9 cellular contexts compared by ENCODE assay signal in genomic region chr10:73780966-73781365, GRCh38. TPM values are rescaled to one million over a fixed set of nuclear protein-coding genes. Genes with fewer than 3 reads are reported as not detected.
DNase-seq lines count a peak whose midpoint lies in the region; ATAC-seq, FAIRE-seq and TF ChIP-seq lines count a peak whose summit lies in the region.
"Had no signal": no experiment of that assay in that cellular context is flagged by ENCODE, and none has a peak within 500 bp of the region (broad histone marks: within the 10 kb centered on the region; RNA-seq: fewer than 3 reads in every experiment).

No MANE protein-coding gene starts in this region.

- H3K27ac ChIP-seq in ACC112 (ENCODE audit: low read depth, low read length) = peak overlapping the region; percentile 53; the same call in 1 of the 2 replicates
- H3K27ac ChIP-seq in IMR-90 (ENCODE audit: insufficient read depth, low read length) = peak overlapping the region; percentile 17
- no peak overlapping the region for H3K27ac ChIP-seq in muscle layer of colon (ENCODE audit: low read depth, low read length)

- POLR2A ChIA-PET in IMR-90 (lab: Charles Lee; ENCODE audit: unreplicated experiment) = no interaction called here

- peak overlapping the region; percentile 58 for H2AFZ ChIP-seq in ACC112 (ENCODE audit: low read length, unreplicated experiment)
- peak overlapping the region; percentile 21 for H2AFZ ChIP-seq in IMR-90 (replicated peaks; ENCODE audit: low read length, poor library complexity)

- peak overlapping the region; percentile 68 for H3K23ac ChIP-seq in IMR-90 (ENCODE audit: low read depth, low read length)

- TF ChIP-seq CTCF in IMR-90 (conservative IDR thresholded peaks at IDR 0.05; ENCODE audit: low read depth, low read length) = no peak
- no peak for TF ChIP-seq CTCF in bronchial epithelial cell (IDR thresholded peaks at IDR 0.05; ENCODE audit: insufficient read depth, low read length, severe bottlenecking)

- H3K27me3 ChIP-seq in ACC112 (ENCODE audit: insufficient read depth, low read length) (no peaks in the 10 kb centered on the region), IMR-90 (ENCODE audit: control insufficient read depth, insufficient read depth, low read length) (no peaks in the 10 kb centered on the region), bronchial epithelial cell (ENCODE audit: control insufficient read depth, insufficient read depth, low read length) (no peaks in the 10 kb centered on the region), muscle layer of colon (ENCODE audit: control insufficient read depth in 1 of 2, insufficient read depth in 2 of 2, low read length in 2 of 2) (no peaks in the 10 kb centered on the region)

- in situ Hi-C loops in IMR-90 (cut with MboI; ENCODE audit: low sequenced_read_pairs) = no loop called here

- H3K18ac ChIP-seq in IMR-90 (ENCODE audit: low read depth, low read length) = no peak overlapping the region

- no CpG with 5 or more reads among the region's 11 CpGs for WGBS in IMR-90 (ENCODE audit: extremely low coverage in 2 of 2, insufficient read length in 1 of 2), 2 experiments

- no peak for FAIRE-seq in bronchial epithelial cell (lab: Jason Lieb, UNC)

- dilution Hi-C loops in IMR-90 (cut with HindIII; ENCODE audit: low sequenced_read_pairs, unreplicated experiment) = no loop called here

- peak overlapping the region; percentile 88 for H3K56ac ChIP-seq in IMR-90 (ENCODE audit: extremely low read depth, insufficient read depth, low read length)

- H3K4ac ChIP-seq in IMR-90 (ENCODE audit: low read depth, low read length) = peak overlapping the region; percentile 25; the same call in 1 of the 2 replicates

- peak overlapping the region; percentile 74 for H2AK5ac ChIP-seq in IMR-90 (ENCODE audit: low read depth, low read length)

- H2BK20ac ChIP-seq in IMR-90 (ENCODE audit: low read depth, low read length) = no peak overlapping the region

- intact Hi-C loops in IMR-90 (cut with micrococcal nuclease) = loop anchor here (2.0 kb wide), 1 partner anchor 36 kb away; the partner anchor contains the start of gene SEC24C

- no peak overlapping the region for H4K91ac ChIP-seq in IMR-90 (ENCODE audit: insufficient read depth, low read depth, low read length)

- H2AK9ac ChIP-seq in IMR-90 (replicated peaks; ENCODE audit: low read depth, low read length, poor library complexity) = peak overlapping the region; percentile 88

- H4K5ac ChIP-seq in IMR-90 (ENCODE audit: low read depth, low read length) = peak overlapping the region; percentile 64; the same call in 1 of the 2 replicates

- peak overlapping the region; percentile 38 for H2BK5ac ChIP-seq in IMR-90 (ENCODE audit: low read depth, low read length, poor library complexity, severe bottlenecking)

- peak; percentile 7 for DNase-seq in IMR-90
- no peak for DNase-seq in bronchial epithelial cell (ENCODE audit: low read depth)
- no peak for DNase-seq in NCI-H774 (lab: John Stamatoyannopoulos, UW)
- DNase-seq in stimulated activated naive CD4-positive, alpha-beta T cell (lab: John Stamatoyannopoulos, UW) = no peak
- DNase-seq: T-helper 9 cell had no signal

- 0 out of 2 replicates have a peak, but pooled peaks cover 2% of the 10 kb centered on the region for H4K20me1 ChIP-seq in IMR-90 (ENCODE audit: insufficient read depth, low read length)

- peaks cover 13 to 47% of the 10 kb centered on the region in 2 experiments for H3K79me1 ChIP-seq in IMR-90 (ENCODE audit: low read depth in 1 of 2, low read length in 2 of 2)

- BruUV-seq in IMR-90 (replicated peaks; lab: Mats Ljungman, UMichigan) = TSS peak; percentile 70

- ATAC-seq in IMR-90 (ENCODE audit: low read depth) (no peak), GM18502 (IDR thresholded peaks at IDR 0.05; ENCODE audit: poor library complexity, unreplicated experiment) (no peak), HG02798 (IDR thresholded peaks at IDR 0.05; ENCODE audit: poor library complexity, unreplicated experiment) (no peak)

- H3K36me3 ChIP-seq in ACC112 (ENCODE audit: insufficient read depth, low read length) = peaks cover 6% of the 10 kb centered on the region; the same call in 1 of the 2 replicates
- H3K36me3 ChIP-seq in IMR-90 (ENCODE audit: control insufficient read depth, insufficient read depth, low read length) = peaks cover 10% of the 10 kb centered on the region
- peaks cover 5% of the 10 kb centered on the region for H3K36me3 ChIP-seq in bronchial epithelial cell (ENCODE audit: control insufficient read depth, insufficient read depth, low read length)
- H3K36me3 ChIP-seq in muscle layer of colon (ENCODE audit: insufficient read depth, low read length) = no peaks in the 10 kb centered on the region

- H3K9ac ChIP-seq in IMR-90 (ENCODE audit: low read depth, low read length) = peak overlapping the region; percentile 87
- H3K9ac ChIP-seq in muscle layer of colon (ENCODE audit: low read length) = peak overlapping the region; percentile 83

- no peak for TF ChIP-seq RAD21 in IMR-90 (IDR thresholded peaks at IDR 0.05; ENCODE audit: low read length)

- CTCF ChIA-PET in IMR-90 (lab: Yijun Ruan, JAX) = no interaction called here

- peak overlapping the region; percentile 95 for H3K4me2 ChIP-seq in IMR-90 (ENCODE audit: low read depth, low read length)

- no peak overlapping the region for H2BK15ac ChIP-seq in IMR-90 (ENCODE audit: low read depth, low read length)

- H3K9me3 ChIP-seq in IMR-90 (ENCODE audit: control insufficient read depth, insufficient read depth, low read length) = no peaks in the 10 kb centered on the region
- no peaks in the 10 kb centered on the region for H3K9me3 ChIP-seq in muscle layer of colon (ENCODE audit: low read length)

- H3K4me1 ChIP-seq in ACC112 (ENCODE audit: control insufficient read depth, insufficient read depth, low read length, unreplicated experiment) (peaks cover 23% of the 10 kb centered on the region), IMR-90 (ENCODE audit: control insufficient read depth, insufficient read depth, low read length) (peaks cover 2% of the 10 kb centered on the region; the same call in 1 of the 2 replicates), muscle layer of colon (ENCODE audit: insufficient read depth, low read length) (peaks cover 28% of the 10 kb centered on the region)

- H2BK120ac ChIP-seq in IMR-90 (ENCODE audit: low read depth, low read length) = no peak overlapping the region

- peaks cover 63% of the 10 kb centered on the region for H3K79me2 ChIP-seq in ACC112 (ENCODE audit: control insufficient read depth, insufficient read depth, low read length, unreplicated experiment)

- H3K9me1 ChIP-seq in IMR-90 (ENCODE audit: insufficient read depth, low read length) = no peaks in the 10 kb centered on the region

- H4K8ac ChIP-seq in IMR-90 (ENCODE audit: low read depth in 2 of 2, low read length in 2 of 2) = peak overlapping the region; percentile 1 to 67; a peak in 2 of 4 replicates

- H3K14ac ChIP-seq in IMR-90 (replicated peaks; ENCODE audit: low read depth, low read length) = peak overlapping the region; percentile 86

- no peak for TF ChIP-seq POLR2A in IMR-90 (IDR thresholded peaks at IDR 0.05; ENCODE audit: low read depth, low read length)

- H3K4me3 ChIP-seq in ACC112 (ENCODE audit: low read depth, low read length) (peak overlapping the region; percentile 87), IMR-90 (ENCODE audit: insufficient read depth, low read depth, low read length) (peak overlapping the region; percentile 92), bronchial epithelial cell (ENCODE audit: low read depth, low read length) (peak overlapping the region; percentile 82), muscle layer of colon (ENCODE audit: low read depth in 1 of 2, low read length in 2 of 2) (peak overlapping the region; percentile 22 to 93)

TF ChIP-seq in IMR-90, 13 proteins besides CTCF, POLR2A, EP300 and RAD21:
- TF ChIP-seq CHD1 (IDR thresholded peaks at IDR 0.05; ENCODE audit: low read depth, low read length) (no peak), MAZ (IDR thresholded peaks at IDR 0.05; ENCODE audit: borderline replicate concordance, low read depth, low read length) (no peak), MXI1 (IDR thresholded peaks at IDR 0.05; ENCODE audit: borderline replicate concordance, low read depth, low read length) (no peak), FOS (IDR thresholded peaks at IDR 0.05; ENCODE audit: low read depth, low read length) (no peak), CEBPB (IDR thresholded peaks at IDR 0.05; ENCODE audit: low read depth, low read length) (no peak), MAFK (IDR thresholded peaks at IDR 0.05; ENCODE audit: low read depth, low read length) (no peak), RFX5 (IDR thresholded peaks at IDR 0.05; ENCODE audit: low read depth, low read length) (no peak), RCOR1 (IDR thresholded peaks at IDR 0.05; ENCODE audit: insufficient replicate concordance, low read length) (no peak), BHLHE40 (IDR thresholded peaks at IDR 0.05; ENCODE audit: low read depth, low read length) (no peak)

RNA-seq across cellular contexts. Expression of gene CHCHD1, which starts 0.9 kb away (rescaled TPM):
- total RNA-seq in IMR-90 (2012; rRNA removed) (11.5 and 13.9 TPM in 2 replicates), bronchial epithelial cell (13.2 and 25.1 TPM in 2 replicates)
- 21.0 and 24.9 TPM in 2 replicates for polyA plus RNA-seq in IMR-90 (2012; rRNA removed)
- polyA plus RNA-seq in IMR-90 (2012; cell fraction: cytosol; rRNA removed) = 25.6 and 36.2 TPM in 2 replicates
- 5.7 and 15.2 TPM in 2 replicates for polyA plus RNA-seq in IMR-90 (2012; cell fraction: nucleus; rRNA removed; ENCODE audit: low replicate concordance)

RNA-seq across cellular contexts. Expression of gene ZSWIM8, which starts 4.4 kb away (rescaled TPM):
- total RNA-seq in IMR-90 (2012; rRNA removed) = 16.8 and 16.9 TPM in 2 replicates
- 103 and 119 TPM in 2 replicates for polyA plus RNA-seq in IMR-90 (2012; rRNA removed)
- polyA plus RNA-seq in IMR-90 (2012; cell fraction: cytosol; rRNA removed) = 27.6 and 89.3 TPM in 2 replicates
- polyA plus RNA-seq in IMR-90 (2012; cell fraction: nucleus; rRNA removed; ENCODE audit: low replicate concordance) = 319 and 862 TPM in 2 replicates
- 27.1 and 43.1 TPM in 2 replicates for total RNA-seq in bronchial epithelial cell

RNA-seq across cellular contexts. Expression of gene NDST2, which starts 30.4 kb away (rescaled TPM):
- total RNA-seq in IMR-90 (2012; rRNA removed) = 5.6 TPM in 2 replicates
- polyA plus RNA-seq in IMR-90 (2012; rRNA removed) = 14.6 and 16.5 TPM in 2 replicates
- polyA plus RNA-seq in IMR-90 (2012; cell fraction: cytosol; rRNA removed) = 10.2 and 12.8 TPM in 2 replicates
- 61.0 and 69.6 TPM in 2 replicates for polyA plus RNA-seq in IMR-90 (2012; cell fraction: nucleus; rRNA removed; ENCODE audit: low replicate concordance)
- total RNA-seq in bronchial epithelial cell = 5.3 and 10.2 TPM in 2 replicates

RNA-seq across cellular contexts. Expression of gene SEC24C, which starts 36.8 kb away (rescaled TPM):
- 66.4 and 74.2 TPM in 2 replicates for total RNA-seq in IMR-90 (2012; rRNA removed)
- 84.2 and 88.9 TPM in 2 replicates for polyA plus RNA-seq in IMR-90 (2012; rRNA removed)
- polyA plus RNA-seq in IMR-90 (2012; cell fraction: cytosol; rRNA removed) = 40.7 and 47.2 TPM in 2 replicates
- polyA plus RNA-seq in IMR-90 (2012; cell fraction: nucleus; rRNA removed; ENCODE audit: low replicate concordance) = 163 and 208 TPM in 2 replicates
- total RNA-seq in bronchial epithelial cell = 55.0 and 92.4 TPM in 2 replicates
